In the genomic region with DNA sequence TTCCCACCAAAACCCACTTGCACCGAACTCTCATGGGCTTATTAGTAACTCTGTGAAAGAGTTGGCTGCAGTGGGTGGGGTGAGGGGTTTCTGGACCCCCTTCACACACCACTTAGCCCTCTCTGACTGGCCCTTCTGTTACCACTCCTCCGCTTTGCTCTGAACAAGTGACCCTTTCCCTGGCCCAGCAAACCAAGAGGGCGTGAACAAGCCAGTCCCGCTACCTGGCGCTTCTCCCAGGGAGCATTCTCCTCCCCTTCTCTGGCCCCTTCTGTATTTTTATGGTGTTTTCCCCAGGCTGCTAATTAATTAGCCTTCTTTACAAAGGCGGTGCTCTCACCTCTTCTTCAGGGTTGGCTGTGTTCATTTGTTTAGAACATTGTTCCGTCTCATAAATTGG, we compare ENCODE assay signal across 17 cellular contexts.
"Had no signal": no experiment of that assay in that cellular context is flagged by ENCODE, and none has a peak within 500 bp of the region (broad histone marks: within the 10 kb centered on the region; RNA-seq: fewer than 3 reads in every experiment).

No MANE protein-coding gene starts in this region.

- H3K27ac Mint-ChIP-seq: activated naive CD4-positive, alpha-beta T cell treated with anti-CD3 and anti-CD28 coated beads for 36 hours; activated T-helper 2 cell treated with anti-CD3 and anti-CD28 coated beads, Interferon-gamma antibody, Interleukin-2, Interleukin-4, amounts not matched to agents 10 μg/mL and 5 μg/mL and 100 μg/mL, durations not matched to agents 14 hours and 24 hours and 36 hours; endodermal cell; mesothelial cell of epicardium; T-helper 2 cell treated with Interferon-gamma antibody and Interleukin-4, amounts not matched to agents 5 μg/mL and 100 μg/mL, for 36 hours had no signal

- H3K9me3 ChIP-seq: sigmoid colon, spleen had no signal

- H3K4me3 Mint-ChIP-seq: activated naive CD4-positive, alpha-beta T cell treated with anti-CD3 and anti-CD28 coated beads for 36 hours; endodermal cell; mesothelial cell of epicardium; neural crest cell; T-helper 2 cell treated with Interferon-gamma antibody and Interleukin-4, amounts not matched to agents 5 μg/mL and 100 μg/mL, for 36 hours had no signal

- H3K36me3 ChIP-seq: cardiac muscle cell had no signal

- H3K4me1 ChIP-seq: sigmoid colon had no signal

- H3K9me3 Mint-ChIP-seq: activated naive CD4-positive, alpha-beta T cell treated with anti-CD3 and anti-CD28 coated beads for 36 hours; activated T-helper 2 cell treated with anti-CD3 and anti-CD28 coated beads, Interferon-gamma antibody, Interleukin-2, Interleukin-4, amounts not matched to agents 10 μg/mL and 5 μg/mL and 100 μg/mL, durations not matched to agents 14 hours and 24 hours and 36 hours; endodermal cell; mesothelial cell of epicardium; neural crest cell; T-helper 2 cell treated with Interferon-gamma antibody and Interleukin-4, amounts not matched to agents 5 μg/mL and 100 μg/mL, for 36 hours had no signal

- H3K4me3 ChIP-seq: cardiac muscle cell, dorsolateral prefrontal cortex, sigmoid colon, spleen had no signal

- H3K27ac ChIP-seq: cardiac muscle cell, dorsolateral prefrontal cortex, sigmoid colon, spleen had no signal

- H3K27me3 ChIP-seq: cardiac muscle cell, dorsolateral prefrontal cortex, sigmoid colon, spleen had no signal

- DNase-seq: activated CD4-positive, alpha-beta T cell treated with anti-CD3 and anti-CD28 coated beads, Interleukin-2, amount 50 U/mL, for 1 hour; activated CD4-positive, CD25-positive, alpha-beta regulatory T cell; activated naive CD4-positive, alpha-beta T cell treated with anti-CD3 and anti-CD28 coated beads for 36 hours; activated T-cell treated with anti-CD3 and anti-CD28 coated beads for 4 hours; dorsolateral prefrontal cortex; endodermal cell; erythroblast; hippocampal formation; kidney; sigmoid colon; spleen; SW 1271 had no signal
